Comparison of ENCODE assay signal across 1 cellular context in genomic region chr2:232696609-232697058, GRCh38.
TF ChIP-seq lines count a peak whose summit lies in the region.

No MANE protein-coding gene starts in this region.

TF ChIP-seq in HepG2, 621 proteins besides CTCF, POLR2A, EP300 and RAD21 (continued from another document and continues in another):
- TF ChIP-seq, protein P1, sequence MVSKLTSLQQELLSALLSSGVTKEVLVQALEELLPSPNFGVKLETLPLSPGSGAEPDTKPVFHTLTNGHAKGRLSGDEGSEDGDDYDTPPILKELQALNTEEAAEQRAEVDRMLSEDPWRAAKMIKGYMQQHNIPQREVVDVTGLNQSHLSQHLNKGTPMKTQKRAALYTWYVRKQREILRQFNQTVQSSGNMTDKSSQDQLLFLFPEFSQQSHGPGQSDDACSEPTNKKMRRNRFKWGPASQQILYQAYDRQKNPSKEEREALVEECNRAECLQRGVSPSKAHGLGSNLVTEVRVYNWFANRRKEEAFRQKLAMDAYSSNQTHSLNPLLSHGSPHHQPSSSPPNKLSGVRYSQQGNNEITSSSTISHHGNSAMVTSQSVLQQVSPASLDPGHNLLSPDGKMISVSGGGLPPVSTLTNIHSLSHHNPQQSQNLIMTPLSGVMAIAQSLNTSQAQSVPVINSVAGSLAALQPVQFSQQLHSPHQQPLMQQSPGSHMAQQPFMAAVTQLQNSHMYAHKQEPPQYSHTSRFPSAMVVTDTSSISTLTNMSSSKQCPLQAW (CRISPR knock-in tag; IDR thresholded peaks at IDR 0.05): peak; percentile 50; the same call in 1 of the 2 replicates
- TF ChIP-seq TCF7L2 (IDR thresholded peaks at IDR 0.05; ENCODE audit: low read depth, low read length): no peak
- TF ChIP-seq, protein P2, sequence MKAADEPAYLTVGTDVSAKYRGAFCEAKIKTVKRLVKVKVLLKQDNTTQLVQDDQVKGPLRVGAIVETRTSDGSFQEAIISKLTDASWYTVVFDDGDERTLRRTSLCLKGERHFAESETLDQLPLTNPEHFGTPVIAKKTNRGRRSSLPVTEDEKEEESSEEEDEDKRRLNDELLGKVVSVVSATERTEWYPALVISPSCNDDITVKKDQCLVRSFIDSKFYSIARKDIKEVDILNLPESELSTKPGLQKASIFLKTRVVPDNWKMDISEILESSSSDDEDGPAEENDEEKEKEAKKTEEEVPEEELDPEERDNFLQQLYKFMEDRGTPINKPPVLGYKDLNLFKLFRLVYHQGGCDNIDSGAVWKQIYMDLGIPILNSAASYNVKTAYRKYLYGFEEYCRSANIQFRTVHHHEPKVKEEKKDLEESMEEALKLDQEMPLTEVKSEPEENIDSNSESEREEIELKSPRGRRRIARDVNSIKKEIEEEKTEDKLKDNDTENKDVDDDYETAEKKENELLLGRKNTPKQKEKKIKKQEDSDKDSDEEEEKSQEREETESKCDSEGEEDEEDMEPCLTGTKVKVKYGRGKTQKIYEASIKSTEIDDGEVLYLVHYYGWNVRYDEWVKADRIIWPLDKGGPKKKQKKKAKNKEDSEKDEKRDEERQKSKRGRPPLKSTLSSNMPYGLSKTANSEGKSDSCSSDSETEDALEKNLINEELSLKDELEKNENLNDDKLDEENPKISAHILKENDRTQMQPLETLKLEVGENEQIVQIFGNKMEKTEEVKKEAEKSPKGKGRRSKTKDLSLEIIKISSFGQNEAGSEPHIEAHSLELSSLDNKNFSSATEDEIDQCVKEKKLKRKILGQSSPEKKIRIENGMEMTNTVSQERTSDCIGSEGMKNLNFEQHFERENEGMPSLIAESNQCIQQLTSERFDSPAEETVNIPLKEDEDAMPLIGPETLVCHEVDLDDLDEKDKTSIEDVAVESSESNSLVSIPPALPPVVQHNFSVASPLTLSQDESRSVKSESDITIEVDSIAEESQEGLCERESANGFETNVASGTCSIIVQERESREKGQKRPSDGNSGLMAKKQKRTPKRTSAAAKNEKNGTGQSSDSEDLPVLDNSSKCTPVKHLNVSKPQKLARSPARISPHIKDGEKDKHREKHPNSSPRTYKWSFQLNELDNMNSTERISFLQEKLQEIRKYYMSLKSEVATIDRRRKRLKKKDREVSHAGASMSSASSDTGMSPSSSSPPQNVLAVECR (CRISPR knock-in tag; IDR thresholded peaks at IDR 0.05; ENCODE audit: borderline replicate concordance): no peak
- TF ChIP-seq ZNF724P (CRISPR knock-in tag; IDR thresholded peaks at IDR 0.05; ENCODE audit: borderline replicate concordance): no peak
- TF ChIP-seq ZBTB7A (CRISPR knock-in tag; IDR thresholded peaks at IDR 0.05): no peak
- TF ChIP-seq ZNF772 (CRISPR knock-in tag; IDR thresholded peaks at IDR 0.05): 0 out of 2 replicates have a peak, but pooled peaks have one; percentile 52
- no peak for TF ChIP-seq SAP130 (CRISPR knock-in tag; IDR thresholded peaks at IDR 0.05; ENCODE audit: low read depth)
- TF ChIP-seq ZNF367 (CRISPR knock-in tag; IDR thresholded peaks at IDR 0.05; ENCODE audit: borderline replicate concordance): 0 out of 2 replicates have a peak, but pooled peaks have one; percentile 20
- no peak for TF ChIP-seq ZBTB42 (CRISPR knock-in tag; IDR thresholded peaks at IDR 0.05)
- no peak for TF ChIP-seq NFAT5 (CRISPR knock-in tag; IDR thresholded peaks at IDR 0.05)
- TF ChIP-seq, protein P3, sequence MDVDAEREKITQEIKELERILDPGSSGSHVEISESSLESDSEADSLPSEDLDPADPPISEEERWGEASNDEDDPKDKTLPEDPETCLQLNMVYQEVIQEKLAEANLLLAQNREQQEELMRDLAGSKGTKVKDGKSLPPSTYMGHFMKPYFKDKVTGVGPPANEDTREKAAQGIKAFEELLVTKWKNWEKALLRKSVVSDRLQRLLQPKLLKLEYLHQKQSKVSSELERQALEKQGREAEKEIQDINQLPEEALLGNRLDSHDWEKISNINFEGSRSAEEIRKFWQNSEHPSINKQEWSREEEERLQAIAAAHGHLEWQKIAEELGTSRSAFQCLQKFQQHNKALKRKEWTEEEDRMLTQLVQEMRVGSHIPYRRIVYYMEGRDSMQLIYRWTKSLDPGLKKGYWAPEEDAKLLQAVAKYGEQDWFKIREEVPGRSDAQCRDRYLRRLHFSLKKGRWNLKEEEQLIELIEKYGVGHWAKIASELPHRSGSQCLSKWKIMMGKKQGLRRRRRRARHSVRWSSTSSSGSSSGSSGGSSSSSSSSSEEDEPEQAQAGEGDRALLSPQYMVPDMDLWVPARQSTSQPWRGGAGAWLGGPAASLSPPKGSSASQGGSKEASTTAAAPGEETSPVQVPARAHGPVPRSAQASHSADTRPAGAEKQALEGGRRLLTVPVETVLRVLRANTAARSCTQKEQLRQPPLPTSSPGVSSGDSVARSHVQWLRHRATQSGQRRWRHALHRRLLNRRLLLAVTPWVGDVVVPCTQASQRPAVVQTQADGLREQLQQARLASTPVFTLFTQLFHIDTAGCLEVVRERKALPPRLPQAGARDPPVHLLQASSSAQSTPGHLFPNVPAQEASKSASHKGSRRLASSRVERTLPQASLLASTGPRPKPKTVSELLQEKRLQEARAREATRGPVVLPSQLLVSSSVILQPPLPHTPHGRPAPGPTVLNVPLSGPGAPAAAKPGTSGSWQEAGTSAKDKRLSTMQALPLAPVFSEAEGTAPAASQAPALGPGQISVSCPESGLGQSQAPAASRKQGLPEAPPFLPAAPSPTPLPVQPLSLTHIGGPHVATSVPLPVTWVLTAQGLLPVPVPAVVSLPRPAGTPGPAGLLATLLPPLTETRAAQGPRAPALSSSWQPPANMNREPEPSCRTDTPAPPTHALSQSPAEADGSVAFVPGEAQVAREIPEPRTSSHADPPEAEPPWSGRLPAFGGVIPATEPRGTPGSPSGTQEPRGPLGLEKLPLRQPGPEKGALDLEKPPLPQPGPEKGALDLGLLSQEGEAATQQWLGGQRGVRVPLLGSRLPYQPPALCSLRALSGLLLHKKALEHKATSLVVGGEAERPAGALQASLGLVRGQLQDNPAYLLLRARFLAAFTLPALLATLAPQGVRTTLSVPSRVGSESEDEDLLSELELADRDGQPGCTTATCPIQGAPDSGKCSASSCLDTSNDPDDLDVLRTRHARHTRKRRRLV (CRISPR knock-in tag; IDR thresholded peaks at IDR 0.05): no peak
- no peak for TF ChIP-seq ZFP82 (CRISPR knock-in tag; IDR thresholded peaks at IDR 0.05; ENCODE audit: borderline replicate concordance)
- TF ChIP-seq AHDC1 (CRISPR knock-in tag; IDR thresholded peaks at IDR 0.05; ENCODE audit: borderline replicate concordance): peak; percentile 49; the same call in 1 of the 2 replicates
- no peak for TF ChIP-seq ZNF574 (CRISPR knock-in tag; IDR thresholded peaks at IDR 0.05)
- TF ChIP-seq FOSL1 (CRISPR knock-in tag; IDR thresholded peaks at IDR 0.05; ENCODE audit: borderline replicate concordance): no peak
- no peak for TF ChIP-seq GABPB1 (CRISPR knock-in tag; IDR thresholded peaks at IDR 0.05)
- 0 out of 2 replicates have a peak, but pooled peaks have one; percentile 30 for TF ChIP-seq ZNF232 (CRISPR knock-in tag; IDR thresholded peaks at IDR 0.05; ENCODE audit: borderline replicate concordance)
- TF ChIP-seq ZSCAN20 (CRISPR knock-in tag; IDR thresholded peaks at IDR 0.05; ENCODE audit: borderline replicate concordance): no peak
- peak; percentile 77 for TF ChIP-seq ZNF781 (CRISPR knock-in tag; IDR thresholded peaks at IDR 0.05; ENCODE audit: borderline replicate concordance, not compliant biosample characterization)
- TF ChIP-seq, protein P4, sequence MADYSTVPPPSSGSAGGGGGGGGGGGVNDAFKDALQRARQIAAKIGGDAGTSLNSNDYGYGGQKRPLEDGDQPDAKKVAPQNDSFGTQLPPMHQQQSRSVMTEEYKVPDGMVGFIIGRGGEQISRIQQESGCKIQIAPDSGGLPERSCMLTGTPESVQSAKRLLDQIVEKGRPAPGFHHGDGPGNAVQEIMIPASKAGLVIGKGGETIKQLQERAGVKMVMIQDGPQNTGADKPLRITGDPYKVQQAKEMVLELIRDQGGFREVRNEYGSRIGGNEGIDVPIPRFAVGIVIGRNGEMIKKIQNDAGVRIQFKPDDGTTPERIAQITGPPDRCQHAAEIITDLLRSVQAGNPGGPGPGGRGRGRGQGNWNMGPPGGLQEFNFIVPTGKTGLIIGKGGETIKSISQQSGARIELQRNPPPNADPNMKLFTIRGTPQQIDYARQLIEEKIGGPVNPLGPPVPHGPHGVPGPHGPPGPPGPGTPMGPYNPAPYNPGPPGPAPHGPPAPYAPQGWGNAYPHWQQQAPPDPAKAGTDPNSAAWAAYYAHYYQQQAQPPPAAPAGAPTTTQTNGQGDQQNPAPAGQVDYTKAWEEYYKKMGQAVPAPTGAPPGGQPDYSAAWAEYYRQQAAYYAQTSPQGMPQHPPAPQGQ (CRISPR knock-in tag; IDR thresholded peaks at IDR 0.05; ENCODE audit: borderline replicate concordance): no peak
- TF ChIP-seq ZNF678 (CRISPR knock-in tag; IDR thresholded peaks at IDR 0.05): no peak
- TF ChIP-seq FOXO1 (CRISPR knock-in tag; IDR thresholded peaks at IDR 0.05): no peak
